ENCODE assay signal across 1 cellular context in the genomic region with DNA sequence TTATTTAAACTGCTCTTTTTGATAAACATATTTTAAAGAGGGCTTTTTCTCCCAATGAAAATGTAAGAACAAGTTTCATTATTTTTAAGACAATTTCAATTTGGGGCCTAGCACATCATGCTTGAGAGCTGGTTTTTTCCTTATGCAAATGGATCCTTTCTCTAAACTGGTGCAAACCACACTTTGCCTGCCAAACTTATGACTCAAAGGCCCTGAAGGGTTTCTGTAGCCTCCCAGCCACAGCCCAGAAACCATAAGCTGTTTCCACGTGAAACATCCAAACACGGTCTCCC.
TF ChIP-seq lines count a peak whose summit lies in the region.

No MANE protein-coding gene starts in this region.

TF ChIP-seq in WTC11, 78 proteins besides CTCF, POLR2A, EP300 and RAD21 (continued from another document):
- TF ChIP-seq, protein P1, sequence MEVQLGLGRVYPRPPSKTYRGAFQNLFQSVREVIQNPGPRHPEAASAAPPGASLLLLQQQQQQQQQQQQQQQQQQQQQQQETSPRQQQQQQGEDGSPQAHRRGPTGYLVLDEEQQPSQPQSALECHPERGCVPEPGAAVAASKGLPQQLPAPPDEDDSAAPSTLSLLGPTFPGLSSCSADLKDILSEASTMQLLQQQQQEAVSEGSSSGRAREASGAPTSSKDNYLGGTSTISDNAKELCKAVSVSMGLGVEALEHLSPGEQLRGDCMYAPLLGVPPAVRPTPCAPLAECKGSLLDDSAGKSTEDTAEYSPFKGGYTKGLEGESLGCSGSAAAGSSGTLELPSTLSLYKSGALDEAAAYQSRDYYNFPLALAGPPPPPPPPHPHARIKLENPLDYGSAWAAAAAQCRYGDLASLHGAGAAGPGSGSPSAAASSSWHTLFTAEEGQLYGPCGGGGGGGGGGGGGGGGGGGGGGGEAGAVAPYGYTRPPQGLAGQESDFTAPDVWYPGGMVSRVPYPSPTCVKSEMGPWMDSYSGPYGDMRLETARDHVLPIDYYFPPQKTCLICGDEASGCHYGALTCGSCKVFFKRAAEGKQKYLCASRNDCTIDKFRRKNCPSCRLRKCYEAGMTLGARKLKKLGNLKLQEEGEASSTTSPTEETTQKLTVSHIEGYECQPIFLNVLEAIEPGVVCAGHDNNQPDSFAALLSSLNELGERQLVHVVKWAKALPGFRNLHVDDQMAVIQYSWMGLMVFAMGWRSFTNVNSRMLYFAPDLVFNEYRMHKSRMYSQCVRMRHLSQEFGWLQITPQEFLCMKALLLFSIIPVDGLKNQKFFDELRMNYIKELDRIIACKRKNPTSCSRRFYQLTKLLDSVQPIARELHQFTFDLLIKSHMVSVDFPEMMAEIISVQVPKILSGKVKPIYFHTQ (CRISPR knock-in tag; IDR thresholded peaks at IDR 0.05) = no peak
- TF ChIP-seq CBFB (CRISPR knock-in tag; IDR thresholded peaks at IDR 0.05; ENCODE audit: low read depth) = no peak
